ENCODE assay signal across 8 cellular contexts in genomic region chr16:67158637-67159600, GRCh38. TPM values are rescaled to one million over a fixed set of nuclear protein-coding genes. Genes with fewer than 3 reads are reported as not detected.
A peak's percentile ranks its signal among the peaks of the same experiment; 100 is the strongest.
DNase-seq lines count a peak whose midpoint lies in the region; ATAC-seq and TF ChIP-seq lines count a peak whose summit lies in the region.

No MANE protein-coding gene starts in this region.

- H3K9me3 Mint-ChIP-seq in chondrocyte (ENCODE audit: low read depth) = no peaks in the 10 kb centered on the region
- H3K9me3 Mint-ChIP-seq in stimulated activated memory B cell treated with anti-CD40 and anti-IgM and Interleukin-4, amounts not matched to agents 10 μg/mL and 1 μg/mL and 100 μg/mL, for 72 hours = no peaks in the 10 kb centered on the region

- DNase-seq in BE2C (peak; percentile 32), GM19240 (ENCODE audit: insufficient read length, low spot score) (peak; percentile 76), WERI-Rb-1 (no peak), chondrocyte (ENCODE audit: low spot score) (no peak), superior temporal gyrus (ENCODE audit: extremely low spot score) (no peak)

- H3K4me1 Mint-ChIP-seq in chondrocyte (ENCODE audit: low read depth) = peaks cover 24% of the 10 kb centered on the region
- H3K4me1 Mint-ChIP-seq in stimulated activated memory B cell treated with anti-CD40 and anti-IgM and Interleukin-4, amounts not matched to agents 10 μg/mL and 1 μg/mL and 100 μg/mL, for 72 hours = peaks cover 60% of the 10 kb centered on the region

- no peak overlapping the region for H3K27ac Mint-ChIP-seq in chondrocyte (ENCODE audit: unreplicated experiment)
- H3K27ac Mint-ChIP-seq in stimulated activated memory B cell treated with anti-CD40 and anti-IgM and Interleukin-4, amounts not matched to agents 10 μg/mL and 1 μg/mL and 100 μg/mL, for 72 hours = peak overlapping the region; percentile 77

- peak overlapping the region; percentile 68; the same call in 1 of the 2 replicates for H3K27ac ChIP-seq in WERI-Rb-1

- no peaks in the 10 kb centered on the region for H3K9me3 ChIP-seq in BE2C
- H3K9me3 ChIP-seq in WERI-Rb-1 (ENCODE audit: severe bottlenecking) = no peaks in the 10 kb centered on the region
- H3K9me3 ChIP-seq in mononuclear cell (ENCODE audit: low read depth, low read length) = no peaks in the 10 kb centered on the region

- TF ChIP-seq CTCF in BE2C (IDR thresholded peaks at IDR 0.05; ENCODE audit: low read depth, low read length) (no peak), WERI-Rb-1 (IDR thresholded peaks at IDR 0.05; ENCODE audit: low read depth, low read length) (no peak), chondrocyte (IDR thresholded peaks at IDR 0.05) (no peak)

- peaks cover 12% of the 10 kb centered on the region for H3K27me3 ChIP-seq in BE2C
- H3K27me3 ChIP-seq in WERI-Rb-1 (ENCODE audit: insufficient read depth, low read depth, severe bottlenecking) = peaks cover 6% of the 10 kb centered on the region
- H3K27me3 ChIP-seq in mononuclear cell (ENCODE audit: insufficient read depth, low read length) = peaks cover 28% of the 10 kb centered on the region

- peaks cover 14% of the 10 kb centered on the region for H3K27me3 Mint-ChIP-seq in chondrocyte (ENCODE audit: low read depth)
- peaks cover 25% of the 10 kb centered on the region for H3K27me3 Mint-ChIP-seq in stimulated activated memory B cell treated with anti-CD40 and anti-IgM and Interleukin-4, amounts not matched to agents 10 μg/mL and 1 μg/mL and 100 μg/mL, for 72 hours

- H3K36me3 Mint-ChIP-seq in chondrocyte (ENCODE audit: low read depth) = no peaks in the 10 kb centered on the region
- H3K36me3 Mint-ChIP-seq in stimulated activated memory B cell treated with anti-CD40 and anti-IgM and Interleukin-4, amounts not matched to agents 10 μg/mL and 1 μg/mL and 100 μg/mL, for 72 hours = no peaks in the 10 kb centered on the region

- H3K4me3 Mint-ChIP-seq in chondrocyte (ENCODE audit: unreplicated experiment) = peak overlapping the region; percentile 86
- H3K4me3 Mint-ChIP-seq in stimulated activated memory B cell treated with anti-CD40 and anti-IgM and Interleukin-4, amounts not matched to agents 10 μg/mL and 1 μg/mL and 100 μg/mL, for 72 hours = peak overlapping the region; percentile 87

- H3K36me3 ChIP-seq in BE2C = no peaks in the 10 kb centered on the region
- H3K36me3 ChIP-seq in WERI-Rb-1 = no peaks in the 10 kb centered on the region

- ATAC-seq in HG03442 (IDR thresholded peaks at IDR 0.05; ENCODE audit: unreplicated experiment) = peak; percentile 41
- peak; percentile 69 for ATAC-seq in stimulated activated memory B cell treated with anti-CD40 and anti-IgM and Interleukin-4, amounts not matched to agents 10 μg/mL and 1 μg/mL and 100 μg/mL, for 72 hours

- peak overlapping the region; percentile 74 for H3K4me3 ChIP-seq in BE2C (ENCODE audit: low read depth, low read length)
- peak overlapping the region; percentile 80 for H3K4me3 ChIP-seq in WERI-Rb-1 (ENCODE audit: low read depth, low read length)
- peak overlapping the region; percentile 94 for H3K4me3 ChIP-seq in mononuclear cell (ENCODE audit: low read length)

- H3K4me1 ChIP-seq in BE2C = no peaks in the 10 kb centered on the region
- H3K4me1 ChIP-seq in mononuclear cell (ENCODE audit: insufficient read depth, low read length) = peaks cover 87% of the 10 kb centered on the region

RNA-seq across cellular contexts. Expression of gene TRADD, which starts 0.8 kb away (rescaled TPM):
- polyA plus RNA-seq in BE2C (2012; ENCODE audit: insufficient read depth, insufficient read length, low read depth) = 6.0 TPM
- total RNA-seq in chondrocyte (16.6 to 20.0 TPM (median 19.1 TPM) in 3 replicates), mononuclear cell (18.4 TPM)

RNA-seq across cellular contexts. Expression of gene FBXL8, which starts 0.8 kb away (rescaled TPM):
- 14.4 TPM for polyA plus RNA-seq in BE2C (2012; ENCODE audit: insufficient read depth, insufficient read length, low read depth)
- total RNA-seq in chondrocyte (14.6 to 17.5 TPM (median 16.0 TPM) in 3 replicates), mononuclear cell (8.5 TPM)

RNA-seq across cellular contexts. Expression of gene HSF4, which starts 5.6 kb away (rescaled TPM):
- 37.1 TPM for polyA plus RNA-seq in BE2C (2012; ENCODE audit: insufficient read depth, insufficient read length, low read depth)
- 11.6 to 19.0 TPM (median 15.7 TPM) in 3 replicates for total RNA-seq in chondrocyte
- 2.7 TPM for total RNA-seq in mononuclear cell

RNA-seq across cellular contexts. Expression of gene B3GNT9, which starts 8.1 kb away (rescaled TPM):
- polyA plus RNA-seq in BE2C (2012; ENCODE audit: insufficient read depth, insufficient read length, low read depth) = 6.2 TPM
- total RNA-seq in chondrocyte = 39.9 to 64.4 TPM (median 41.4 TPM) in 3 replicates
- total RNA-seq in mononuclear cell = 2.0 TPM

RNA-seq across cellular contexts. Expression of gene NOL3, which starts 11.4 kb away (rescaled TPM):
- 90.0 TPM for polyA plus RNA-seq in BE2C (2012; ENCODE audit: insufficient read depth, insufficient read length, low read depth)
- 21.9 to 34.6 TPM (median 31.2 TPM) in 3 replicates for total RNA-seq in chondrocyte
- total RNA-seq in mononuclear cell = 0.73 TPM

Comparison
In these comparisons a context has a peak if more than half of its experiments do, and no peak if none do; other contexts are left out.
1. DNase-seq: peak in BE2C (single experiment) and GM19240 (single experiment); none in WERI-Rb-1 (single experiment), chondrocyte (single experiment) and superior temporal gyrus (single experiment).
2. Peak in every context shown above with its lines, with median percentiles within 50 percentile points of each other: H3K4me3 ChIP-seq.